Comparison of ENCODE assay signal across 1 cellular context in the genomic region with DNA sequence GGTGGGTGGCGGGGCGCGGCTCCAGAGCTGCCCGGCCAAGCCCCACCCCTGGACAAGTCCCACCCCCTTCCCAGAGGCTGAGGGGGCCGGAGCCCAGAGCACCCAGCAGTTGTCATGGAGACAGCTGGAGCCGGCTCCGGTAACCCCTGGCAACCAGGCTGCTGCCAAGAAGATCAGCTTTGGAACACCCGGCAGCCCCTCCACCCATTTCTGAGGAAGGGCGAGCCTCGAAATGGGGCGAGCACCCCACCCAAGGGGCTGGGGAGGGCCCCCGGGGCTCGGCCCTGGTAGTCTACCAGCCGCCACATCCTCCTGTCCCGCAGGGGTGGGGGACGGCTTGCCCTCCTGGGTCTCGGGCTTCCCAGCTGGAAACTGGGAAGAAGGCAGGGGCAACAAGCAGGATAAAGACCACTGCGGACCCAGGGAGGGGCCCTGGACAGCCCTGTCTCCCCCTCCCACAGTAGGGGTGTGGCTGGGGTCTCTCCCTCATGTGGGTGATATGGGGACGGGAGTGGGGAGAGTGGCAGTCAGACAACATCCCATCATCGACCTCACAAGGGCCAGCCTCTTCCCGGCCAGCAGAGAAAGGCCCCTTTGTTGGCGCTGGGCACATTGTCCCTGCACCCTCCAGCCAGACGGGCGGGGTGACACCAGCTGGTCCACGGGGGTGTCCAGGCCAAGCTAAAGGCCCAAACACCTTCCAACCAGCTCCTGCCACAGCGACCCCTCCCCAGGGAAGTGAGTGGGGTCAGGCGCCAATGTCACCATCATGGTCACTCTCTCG.
TF ChIP-seq lines count a peak whose summit lies in the region.

No MANE protein-coding gene starts in this region.

TF ChIP-seq in H1, 55 proteins besides CTCF, POLR2A, EP300 and RAD21:
- TF ChIP-seq SIN3A (conservative IDR thresholded peaks at IDR 0.05 in 1 of 2, IDR thresholded peaks at IDR 0.05 in 1 of 2; ENCODE audit: low read depth in 1 of 2, low read length in 2 of 2) (no peak), JUND (IDR thresholded peaks at IDR 0.05; ENCODE audit: low read length) (no peak), EGR1 (IDR thresholded peaks at IDR 0.05; ENCODE audit: borderline replicate concordance, low read depth, low read length) (no peak), ASH2L (IDR thresholded peaks at IDR 0.05; ENCODE audit: low read length) (no peak), NRF1 (IDR thresholded peaks at IDR 0.05; ENCODE audit: low read depth, low read length) (no peak), TAF1 (IDR thresholded peaks at IDR 0.05; ENCODE audit: low read depth, low read length) (no peak), CTBP2 (IDR thresholded peaks at IDR 0.05; ENCODE audit: borderline replicate concordance, insufficient read depth, insufficient read length, low read length) (no peak), EZH2 (IDR thresholded peaks at IDR 0.05; ENCODE audit: low read depth, low read length, severe bottlenecking) (no peak), CHD1 (IDR thresholded peaks at IDR 0.05; ENCODE audit: low read depth, low read length) (no peak), YY1 (IDR thresholded peaks at IDR 0.05; ENCODE audit: low read depth, low read length) (no peak), CEBPB (IDR thresholded peaks at IDR 0.05; ENCODE audit: low read depth, low read length) (no peak), ZNF274 (IDR thresholded peaks at IDR 0.05; ENCODE audit: borderline replicate concordance, extremely low read depth, low read length) (no peak), SIX5 (IDR thresholded peaks at IDR 0.05; ENCODE audit: low read depth, low read length) (no peak), CBX5 (IDR thresholded peaks at IDR 0.05; ENCODE audit: low read depth, low read length) (no peak), RFX5 (IDR thresholded peaks at IDR 0.05; ENCODE audit: borderline replicate concordance, low read depth, low read length) (no peak), TBP (IDR thresholded peaks at IDR 0.05; ENCODE audit: low read depth, low read length) (no peak), POU5F1 (IDR thresholded peaks at IDR 0.05; ENCODE audit: low read depth, low read length) (no peak), HDAC2 (IDR thresholded peaks at IDR 0.05; ENCODE audit: borderline replicate concordance in 1 of 2, low read depth in 2 of 2, low read length in 2 of 2) (no peak)
- TF ChIP-seq, protein P1, sequence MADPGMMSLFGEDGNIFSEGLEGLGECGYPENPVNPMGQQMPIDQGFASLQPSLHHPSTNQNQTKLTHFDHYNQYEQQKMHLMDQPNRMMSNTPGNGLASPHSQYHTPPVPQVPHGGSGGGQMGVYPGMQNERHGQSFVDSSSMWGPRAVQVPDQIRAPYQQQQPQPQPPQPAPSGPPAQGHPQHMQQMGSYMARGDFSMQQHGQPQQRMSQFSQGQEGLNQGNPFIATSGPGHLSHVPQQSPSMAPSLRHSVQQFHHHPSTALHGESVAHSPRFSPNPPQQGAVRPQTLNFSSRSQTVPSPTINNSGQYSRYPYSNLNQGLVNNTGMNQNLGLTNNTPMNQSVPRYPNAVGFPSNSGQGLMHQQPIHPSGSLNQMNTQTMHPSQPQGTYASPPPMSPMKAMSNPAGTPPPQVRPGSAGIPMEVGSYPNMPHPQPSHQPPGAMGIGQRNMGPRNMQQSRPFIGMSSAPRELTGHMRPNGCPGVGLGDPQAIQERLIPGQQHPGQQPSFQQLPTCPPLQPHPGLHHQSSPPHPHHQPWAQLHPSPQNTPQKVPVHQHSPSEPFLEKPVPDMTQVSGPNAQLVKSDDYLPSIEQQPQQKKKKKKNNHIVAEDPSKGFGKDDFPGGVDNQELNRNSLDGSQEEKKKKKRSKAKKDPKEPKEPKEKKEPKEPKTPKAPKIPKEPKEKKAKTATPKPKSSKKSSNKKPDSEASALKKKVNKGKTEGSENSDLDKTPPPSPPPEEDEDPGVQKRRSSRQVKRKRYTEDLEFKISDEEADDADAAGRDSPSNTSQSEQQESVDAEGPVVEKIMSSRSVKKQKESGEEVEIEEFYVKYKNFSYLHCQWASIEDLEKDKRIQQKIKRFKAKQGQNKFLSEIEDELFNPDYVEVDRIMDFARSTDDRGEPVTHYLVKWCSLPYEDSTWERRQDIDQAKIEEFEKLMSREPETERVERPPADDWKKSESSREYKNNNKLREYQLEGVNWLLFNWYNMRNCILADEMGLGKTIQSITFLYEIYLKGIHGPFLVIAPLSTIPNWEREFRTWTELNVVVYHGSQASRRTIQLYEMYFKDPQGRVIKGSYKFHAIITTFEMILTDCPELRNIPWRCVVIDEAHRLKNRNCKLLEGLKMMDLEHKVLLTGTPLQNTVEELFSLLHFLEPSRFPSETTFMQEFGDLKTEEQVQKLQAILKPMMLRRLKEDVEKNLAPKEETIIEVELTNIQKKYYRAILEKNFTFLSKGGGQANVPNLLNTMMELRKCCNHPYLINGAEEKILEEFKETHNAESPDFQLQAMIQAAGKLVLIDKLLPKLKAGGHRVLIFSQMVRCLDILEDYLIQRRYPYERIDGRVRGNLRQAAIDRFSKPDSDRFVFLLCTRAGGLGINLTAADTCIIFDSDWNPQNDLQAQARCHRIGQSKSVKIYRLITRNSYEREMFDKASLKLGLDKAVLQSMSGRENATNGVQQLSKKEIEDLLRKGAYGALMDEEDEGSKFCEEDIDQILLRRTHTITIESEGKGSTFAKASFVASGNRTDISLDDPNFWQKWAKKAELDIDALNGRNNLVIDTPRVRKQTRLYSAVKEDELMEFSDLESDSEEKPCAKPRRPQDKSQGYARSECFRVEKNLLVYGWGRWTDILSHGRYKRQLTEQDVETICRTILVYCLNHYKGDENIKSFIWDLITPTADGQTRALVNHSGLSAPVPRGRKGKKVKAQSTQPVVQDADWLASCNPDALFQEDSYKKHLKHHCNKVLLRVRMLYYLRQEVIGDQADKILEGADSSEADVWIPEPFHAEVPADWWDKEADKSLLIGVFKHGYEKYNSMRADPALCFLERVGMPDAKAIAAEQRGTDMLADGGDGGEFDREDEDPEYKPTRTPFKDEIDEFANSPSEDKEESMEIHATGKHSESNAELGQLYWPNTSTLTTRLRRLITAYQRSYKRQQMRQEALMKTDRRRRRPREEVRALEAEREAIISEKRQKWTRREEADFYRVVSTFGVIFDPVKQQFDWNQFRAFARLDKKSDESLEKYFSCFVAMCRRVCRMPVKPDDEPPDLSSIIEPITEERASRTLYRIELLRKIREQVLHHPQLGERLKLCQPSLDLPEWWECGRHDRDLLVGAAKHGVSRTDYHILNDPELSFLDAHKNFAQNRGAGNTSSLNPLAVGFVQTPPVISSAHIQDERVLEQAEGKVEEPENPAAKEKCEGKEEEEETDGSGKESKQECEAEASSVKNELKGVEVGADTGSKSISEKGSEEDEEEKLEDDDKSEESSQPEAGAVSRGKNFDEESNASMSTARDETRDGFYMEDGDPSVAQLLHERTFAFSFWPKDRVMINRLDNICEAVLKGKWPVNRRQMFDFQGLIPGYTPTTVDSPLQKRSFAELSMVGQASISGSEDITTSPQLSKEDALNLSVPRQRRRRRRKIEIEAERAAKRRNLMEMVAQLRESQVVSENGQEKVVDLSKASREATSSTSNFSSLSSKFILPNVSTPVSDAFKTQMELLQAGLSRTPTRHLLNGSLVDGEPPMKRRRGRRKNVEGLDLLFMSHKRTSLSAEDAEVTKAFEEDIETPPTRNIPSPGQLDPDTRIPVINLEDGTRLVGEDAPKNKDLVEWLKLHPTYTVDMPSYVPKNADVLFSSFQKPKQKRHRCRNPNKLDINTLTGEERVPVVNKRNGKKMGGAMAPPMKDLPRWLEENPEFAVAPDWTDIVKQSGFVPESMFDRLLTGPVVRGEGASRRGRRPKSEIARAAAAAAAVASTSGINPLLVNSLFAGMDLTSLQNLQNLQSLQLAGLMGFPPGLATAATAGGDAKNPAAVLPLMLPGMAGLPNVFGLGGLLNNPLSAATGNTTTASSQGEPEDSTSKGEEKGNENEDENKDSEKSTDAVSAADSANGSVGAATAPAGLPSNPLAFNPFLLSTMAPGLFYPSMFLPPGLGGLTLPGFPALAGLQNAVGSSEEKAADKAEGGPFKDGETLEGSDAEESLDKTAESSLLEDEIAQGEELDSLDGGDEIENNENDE (IDR thresholded peaks at IDR 0.05; ENCODE audit: insufficient replicate concordance, low read length), result no peak
TF ChIP-seq in H1: peak in this region for 0.
